Comparison of ENCODE assay signal across 26 cellular contexts in genomic region chr16:88010971-88011483, GRCh38.
"Had no signal": no experiment of that assay in that cellular context is flagged by ENCODE, and none has a peak within 500 bp of the region (broad histone marks: within the 10 kb centered on the region; RNA-seq: fewer than 3 reads in every experiment).

No MANE protein-coding gene starts in this region.

- H3K4me3 Mint-ChIP-seq: activated CD4-positive, alpha-beta memory T cell treated with anti-CD3 and anti-CD28 coated beads, Interleukin-2, amount 10 ng/mL, durations not matched to agents 7 days and 5 days; activated CD4-positive, alpha-beta T cell treated with anti-CD3 and anti-CD28 coated beads, Interleukin-2, amount 10 ng/mL, durations not matched to agents 24 days and 14 days; activated naive CD8-positive, alpha-beta T cell; central memory CD8-positive, alpha-beta T cell; effector memory CD8-positive, alpha-beta T cell; naive B cell; stimulated activated memory B cell treated with anti-CD40 and anti-IgM and Interleukin-4, amounts not matched to agents 10 μg/mL and 1 μg/mL and 100 μg/mL, for 72 hours; T-helper 2 cell treated with Interferon-gamma antibody and Interleukin-4, amounts not matched to agents 5 μg/mL and 100 μg/mL, for 36 hours had no signal

- H3K4me3 ChIP-seq: adrenal gland, dorsolateral prefrontal cortex, esophagus muscularis mucosa, hepatocyte, mucosa of descending colon, ovary, psoas muscle, right atrium auricular region, stomach, transverse colon, uterus had no signal

- H3K4me1 Mint-ChIP-seq: activated CD4-positive, alpha-beta memory T cell treated with anti-CD3 and anti-CD28 coated beads, Interleukin-2, amount 10 ng/mL, durations not matched to agents 7 days and 5 days had no signal

- H3K9me3 Mint-ChIP-seq: activated CD4-positive, alpha-beta memory T cell treated with anti-CD3 and anti-CD28 coated beads, Interleukin-2, amount 10 ng/mL, durations not matched to agents 7 days and 5 days; activated CD4-positive, alpha-beta T cell treated with anti-CD3 and anti-CD28 coated beads, Interleukin-2, amount 10 ng/mL, durations not matched to agents 24 days and 14 days; central memory CD8-positive, alpha-beta T cell; effector memory CD8-positive, alpha-beta T cell; naive B cell; stimulated activated memory B cell treated with anti-CD40 and anti-IgM and Interleukin-4, amounts not matched to agents 10 μg/mL and 1 μg/mL and 100 μg/mL, for 72 hours; T-helper 2 cell treated with Interferon-gamma antibody and Interleukin-4, amounts not matched to agents 5 μg/mL and 100 μg/mL, for 36 hours had no signal

- H3K27me3 ChIP-seq: adrenal gland, dorsolateral prefrontal cortex, esophagus muscularis mucosa, hepatocyte, ovary, right atrium auricular region, stomach, transverse colon, uterus had no signal

- H3K36me3 Mint-ChIP-seq: activated naive CD8-positive, alpha-beta T cell had no signal

- H3K9ac ChIP-seq: SK-N-SH had no signal

- H3K4me1 ChIP-seq: adrenal gland, psoas muscle, uterus had no signal

- ATAC-seq: effector memory CD8-positive, alpha-beta T cell; mucosa of descending colon; stimulated activated memory B cell treated with anti-CD40 and anti-IgM and Interleukin-4, amounts not matched to agents 10 μg/mL and 1 μg/mL and 100 μg/mL, for 72 hours had no signal

- H3K4me2 ChIP-seq: hepatocyte, SK-N-SH had no signal

- H3K9me3 ChIP-seq: adrenal gland, esophagus muscularis mucosa, mucosa of descending colon, ovary, psoas muscle, right atrium auricular region, SK-N-SH, stomach, transverse colon, uterus had no signal

- H2AFZ ChIP-seq: hepatocyte had no signal

- H3K27me3 Mint-ChIP-seq: activated CD4-positive, alpha-beta memory T cell treated with anti-CD3 and anti-CD28 coated beads, Interleukin-2, amount 10 ng/mL, durations not matched to agents 7 days and 5 days; activated CD4-positive, alpha-beta T cell treated with anti-CD3 and anti-CD28 coated beads, Interleukin-2, amount 10 ng/mL, durations not matched to agents 24 days and 14 days; activated naive CD8-positive, alpha-beta T cell; central memory CD8-positive, alpha-beta T cell; effector memory CD8-positive, alpha-beta T cell; naive B cell; stimulated activated memory B cell treated with anti-CD40 and anti-IgM and Interleukin-4, amounts not matched to agents 10 μg/mL and 1 μg/mL and 100 μg/mL, for 72 hours had no signal

- H3K36me3 ChIP-seq: ovary, uterus had no signal

- DNase-seq: activated CD4-positive, alpha-beta memory T cell treated with anti-CD3 and anti-CD28 coated beads, Interleukin-2, amount 10 ng/mL, durations not matched to agents 7 days and 5 days; activated CD4-positive, alpha-beta T cell treated with anti-CD3 and anti-CD28 coated beads, Interleukin-2, amount 10 ng/mL, durations not matched to agents 24 days and 14 days; activated CD4-positive, CD25-positive, alpha-beta regulatory T cell; activated gamma-delta T cell treated with Interleukin-2 at 50 U/mL for 16 hours; effector memory CD8-positive, alpha-beta T cell; glutamatergic neuron; mesenchymal stem cell; naive B cell; psoas muscle; SK-N-SH; small intestine; stimulated activated CD4-positive, alpha-beta T cell treated with anti-CD3 and anti-CD28 coated beads, Interleukin-2, amount 100 ng/mL, for 24 hours; transverse colon; uterus had no signal

- H3K27ac Mint-ChIP-seq: activated CD4-positive, alpha-beta memory T cell treated with anti-CD3 and anti-CD28 coated beads, Interleukin-2, amount 10 ng/mL, durations not matched to agents 7 days and 5 days; activated CD4-positive, alpha-beta T cell treated with anti-CD3 and anti-CD28 coated beads, Interleukin-2, amount 10 ng/mL, durations not matched to agents 24 days and 14 days; activated naive CD8-positive, alpha-beta T cell; effector memory CD8-positive, alpha-beta T cell; stimulated activated memory B cell treated with anti-CD40 and anti-IgM and Interleukin-4, amounts not matched to agents 10 μg/mL and 1 μg/mL and 100 μg/mL, for 72 hours; T-helper 2 cell treated with Interferon-gamma antibody and Interleukin-4, amounts not matched to agents 5 μg/mL and 100 μg/mL, for 36 hours had no signal

- H3K27ac ChIP-seq: adrenal gland, dorsolateral prefrontal cortex, esophagus muscularis mucosa, hepatocyte, ovary, psoas muscle, right atrium auricular region, stomach, transverse colon, uterus had no signal
